In the genomic region with DNA sequence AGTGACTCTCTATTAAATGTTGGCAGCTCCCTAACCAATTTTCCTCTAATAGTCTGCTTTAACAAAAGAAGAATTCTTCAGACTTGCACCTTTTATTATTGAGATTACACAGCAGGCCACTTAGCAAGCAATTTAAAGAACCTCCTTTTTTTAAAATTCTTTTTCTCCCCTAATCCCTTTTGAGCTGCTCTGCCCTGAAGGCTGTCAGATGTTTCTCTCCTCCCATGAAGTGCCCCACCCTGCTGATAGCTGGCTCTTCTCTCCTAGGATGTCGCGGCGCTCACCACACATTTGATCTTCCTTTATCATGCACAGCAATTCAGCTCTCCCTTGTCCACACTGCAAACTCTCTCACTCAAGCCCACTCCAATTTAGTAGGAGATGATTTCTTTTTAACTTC, we compare ENCODE assay signal across 23 cellular contexts.
DNase-seq lines count a peak whose midpoint lies in the region; ATAC-seq and TF ChIP-seq lines count a peak whose summit lies in the region.
"Had no signal": no experiment of that assay in that cellular context is flagged by ENCODE, and none has a peak within 500 bp of the region (broad histone marks: within the 10 kb centered on the region; RNA-seq: fewer than 3 reads in every experiment).

No MANE protein-coding gene starts in this region.

- ATAC-seq in GM23338 (peak; percentile 100), HG03097 (IDR thresholded peaks at IDR 0.05; ENCODE audit: low FRiP score, unreplicated experiment) (no peak)
- ATAC-seq: CD8-positive, alpha-beta T cell; PC-3; SK-N-SH treated with all-trans-retinoic acid at 6 μM for 48 hours had no signal

- peaks cover 17% of the 10 kb centered on the region for H3K4me1 Mint-ChIP-seq in GM23338
- H3K4me1 Mint-ChIP-seq in endodermal cell = peaks cover 4% of the 10 kb centered on the region

- no peaks in the 10 kb centered on the region for H4K20me1 ChIP-seq in GM23338 (replicated peaks; ENCODE audit: insufficient read depth)
- H4K20me1 ChIP-seq: BLaER1 treated with 17β-estradiol and CSF1 and Interleukin-3, amounts not matched to agents 10 nM and 100 nM had no signal

- H3K4me1 ChIP-seq in GM23338 (ENCODE audit: insufficient read depth) = peaks cover 17% of the 10 kb centered on the region
- H3K4me1 ChIP-seq in endodermal cell (ENCODE audit: control insufficient read depth, insufficient read depth, low read length) = no peaks in the 10 kb centered on the region
- H3K4me1 ChIP-seq in effector memory CD4-positive, alpha-beta T cell (ENCODE audit: control insufficient read depth, insufficient read depth, low read length, poor library complexity, severe bottlenecking) = no peaks in the 10 kb centered on the region
- H3K4me1 ChIP-seq: BLaER1 treated with 17β-estradiol and CSF1 and Interleukin-3, amounts not matched to agents 10 nM and 100 nM had no signal

- H2AFZ ChIP-seq in GM23338 = no peak overlapping the region

- H3K9me3 ChIP-seq in endodermal cell (ENCODE audit: control insufficient read depth, low read length) = no peaks in the 10 kb centered on the region
- no peaks in the 10 kb centered on the region for H3K9me3 ChIP-seq in effector memory CD4-positive, alpha-beta T cell (ENCODE audit: control insufficient read depth, low read length)
- H3K9me3 ChIP-seq: BLaER1 treated with 17β-estradiol and CSF1 and Interleukin-3, amounts not matched to agents 10 nM and 100 nM had no signal

- no peaks in the 10 kb centered on the region for H3F3A ChIP-seq in GM23338 (replicated peaks; ENCODE audit: low read depth)

- no peak overlapping the region for H3K27ac Mint-ChIP-seq in GM23338
- H3K27ac Mint-ChIP-seq in endodermal cell = no peak overlapping the region
- H3K27ac Mint-ChIP-seq: CD8-positive, alpha-beta T cell; HFFc6 had no signal

- peak overlapping the region; percentile 18; the same call in 1 of the 2 replicates for H3K4me2 ChIP-seq in GM23338
- H3K4me2 ChIP-seq: BLaER1 treated with 17β-estradiol and CSF1 and Interleukin-3, amounts not matched to agents 10 nM and 100 nM had no signal

- H3K9me3 Mint-ChIP-seq in GM23338 (peaks cover 8% of the 10 kb centered on the region; the same call in 2 of the 3 replicates), endodermal cell (no peaks in the 10 kb centered on the region)
- H3K9me3 Mint-ChIP-seq: CD8-positive, alpha-beta T cell had no signal

- H3K4me3 Mint-ChIP-seq in GM23338 = no peak overlapping the region
- no peak overlapping the region for H3K4me3 Mint-ChIP-seq in endodermal cell
- H3K4me3 Mint-ChIP-seq: CD8-positive, alpha-beta T cell; HFFc6 had no signal

- 21% methylated on average over 3 of the region's 3 CpGs; no CpG with 5 or more reads in 1 of the 2 experiments for WGBS in endodermal cell (ENCODE audit: insufficient coverage in 1 of 2, insufficient read length in 1 of 2), 2 experiments

- no peaks in the 10 kb centered on the region for H3K79me2 ChIP-seq in GM23338 (replicated peaks; ENCODE audit: insufficient read depth)

- H3K27ac ChIP-seq in GM23338 (ENCODE audit: low read depth) = no peak overlapping the region
- H3K27ac ChIP-seq in endodermal cell (ENCODE audit: low read depth, low read length) = no peak overlapping the region
- H3K27ac ChIP-seq in effector memory CD4-positive, alpha-beta T cell (ENCODE audit: insufficient read depth, low read length, poor library complexity, severe bottlenecking) = no peak overlapping the region
- H3K27ac ChIP-seq: BLaER1 treated with 17β-estradiol and CSF1 and Interleukin-3, amounts not matched to agents 10 nM and 100 nM; HL-60 had no signal

- no peaks in the 10 kb centered on the region for H3K9me2 ChIP-seq in GM23338 (ENCODE audit: insufficient read depth)

- H3K36me3 Mint-ChIP-seq in GM23338 (ENCODE audit: low read depth) (peaks cover 3% of the 10 kb centered on the region; the same call in 2 of the 3 replicates), endodermal cell (ENCODE audit: low read depth) (no peaks in the 10 kb centered on the region)
- H3K36me3 Mint-ChIP-seq: CD8-positive, alpha-beta T cell had no signal

- no peaks in the 10 kb centered on the region for H3K36me3 ChIP-seq in GM23338 (ENCODE audit: insufficient read depth)
- H3K36me3 ChIP-seq in endodermal cell (ENCODE audit: control insufficient read depth, insufficient read depth, low read length) = no peaks in the 10 kb centered on the region
- no peaks in the 10 kb centered on the region for H3K36me3 ChIP-seq in effector memory CD4-positive, alpha-beta T cell (ENCODE audit: control insufficient read depth, insufficient read depth, low read length)
- H3K36me3 ChIP-seq: BLaER1 treated with 17β-estradiol and CSF1 and Interleukin-3, amounts not matched to agents 10 nM and 100 nM had no signal

- H3K27me3 Mint-ChIP-seq in GM23338 (ENCODE audit: insufficient read depth, low read depth, poor library complexity) (peaks cover 23% of the 10 kb centered on the region), endodermal cell (ENCODE audit: insufficient read depth) (peaks cover 22% of the 10 kb centered on the region)

- no peak overlapping the region for H3K9ac ChIP-seq in endodermal cell (ENCODE audit: extremely low read depth, low read length, poor library complexity, severe bottlenecking)
- H3K9ac ChIP-seq: BLaER1 treated with 17β-estradiol and CSF1 and Interleukin-3, amounts not matched to agents 10 nM and 100 nM had no signal

- TF ChIP-seq CTCF in GM23338 (conservative IDR thresholded peaks at IDR 0.05; ENCODE audit: low read depth in 2 of 2) = no peak
- TF ChIP-seq CTCF in endodermal cell (conservative IDR thresholded peaks at IDR 0.05) = no peak

- DNase-seq in GM23338 (ENCODE audit: low spot score) = peak; percentile 82
- peak; percentile 63 for DNase-seq in NCI-H146 (lab: John Stamatoyannopoulos, UW)
- peak; percentile 68 for DNase-seq in endodermal cell
- DNase-seq in iPS-NIHi11 (ENCODE audit: low spot score) = peak; percentile 26
- no peak for DNase-seq in effector memory CD4-positive, alpha-beta T cell
- no peak for DNase-seq in inferior parietal cortex (ENCODE audit: extremely low spot score)
- no peak for DNase-seq in activated naive CD4-positive, alpha-beta T cell treated with anti-CD3 and anti-CD28 coated beads, Interleukin-2, amount 50 U/mL, for 16 hours
- DNase-seq: Calu3; CD8-positive, alpha-beta T cell; GOT3; HFFc6; IMR-90; NCI-H1417 treated with DMSO at 0.1 percent for 48 hours; NCI-H2029; NCI-H2171 treated with DMSO at 0.1 percent for 48 hours; NCI-H82; PC-3; RPMI8226; SIG-M5 had no signal

- H3K4me3 ChIP-seq in GM23338 (no peak overlapping the region; the same call in 1 of the 2 replicates), endodermal cell (ENCODE audit: low read length) (no peak overlapping the region)
- no peak overlapping the region for H3K4me3 ChIP-seq in effector memory CD4-positive, alpha-beta T cell (ENCODE audit: insufficient read depth, low read depth, low read length, poor library complexity, severe bottlenecking)
- H3K4me3 ChIP-seq: BLaER1 treated with 17β-estradiol and CSF1 and Interleukin-3, amounts not matched to agents 10 nM and 100 nM had no signal

- H3K27me3 ChIP-seq in GM23338 (ENCODE audit: insufficient read depth) (peaks cover 52% of the 10 kb centered on the region), endodermal cell (ENCODE audit: control insufficient read depth, insufficient read depth, low read length, poor library complexity, severe bottlenecking) (no peaks in the 10 kb centered on the region)
- no peaks in the 10 kb centered on the region for H3K27me3 ChIP-seq in effector memory CD4-positive, alpha-beta T cell (replicated peaks; ENCODE audit: control insufficient read depth, insufficient read depth, low read length, poor library complexity, severe bottlenecking)
- H3K27me3 ChIP-seq: BLaER1 treated with 17β-estradiol and CSF1 and Interleukin-3, amounts not matched to agents 10 nM and 100 nM had no signal

Comparison
In these comparisons a context has a peak if more than half of its experiments do, and no peak if none do; other contexts are left out.
1. DNase-seq: peak in GM23338 (single experiment), NCI-H146 (single experiment), endodermal cell (single experiment) and iPS-NIHi11 (single experiment); none in effector memory CD4-positive, alpha-beta T cell (0 of 3), inferior parietal cortex (single experiment) and activated naive CD4-positive, alpha-beta T cell treated with anti-CD3 and anti-CD28 coated beads, Interleukin-2, amount 50 U/mL, for 16 hours (single experiment).